In the genomic region with DNA sequence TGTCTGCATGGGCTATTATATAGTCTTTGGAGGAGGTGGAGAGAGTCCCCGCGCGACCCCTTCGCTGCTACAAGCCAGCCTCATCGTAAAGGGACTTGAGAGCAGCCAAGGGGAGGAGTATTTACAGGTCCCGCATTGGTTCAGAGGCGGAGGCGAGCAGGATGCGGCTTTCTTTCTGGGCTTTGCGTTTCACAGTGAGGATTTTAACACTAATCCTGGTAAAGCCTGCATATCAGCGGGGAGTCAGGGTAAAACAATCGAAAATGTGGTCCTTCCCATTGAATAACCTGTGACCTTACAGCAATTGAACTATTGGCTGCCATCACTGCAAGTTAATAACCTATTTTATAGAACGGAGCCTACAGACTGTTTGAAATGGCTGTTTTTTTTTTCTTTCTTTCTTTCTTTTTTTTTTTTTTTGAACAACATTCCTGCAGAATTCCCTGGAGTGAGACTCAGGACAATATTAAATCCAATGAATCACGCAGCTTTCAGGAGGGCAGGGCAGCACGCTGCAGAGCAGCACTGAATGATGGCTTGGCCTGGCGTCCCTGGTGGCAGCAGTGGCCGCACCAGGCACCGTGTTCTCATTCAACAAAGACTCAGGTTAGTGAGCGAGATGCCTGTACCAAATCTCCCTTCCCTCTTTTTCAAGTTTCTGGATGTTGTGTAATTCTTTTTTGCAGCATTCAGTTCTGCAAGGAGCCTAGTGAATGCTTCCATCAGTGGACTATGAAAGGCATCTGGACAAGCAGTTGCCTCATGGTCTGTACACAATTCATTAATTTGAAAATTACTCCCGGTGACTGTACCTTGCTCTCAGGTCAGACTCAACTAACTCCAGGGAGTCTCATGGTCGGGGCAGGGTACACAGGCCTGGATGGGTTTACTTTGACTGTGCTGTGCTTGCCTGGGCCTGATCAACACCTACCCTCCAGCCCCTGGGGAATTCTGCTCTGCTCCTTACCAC, we compare ENCODE assay signal across 15 cellular contexts. TPM values are rescaled to one million over a fixed set of nuclear protein-coding genes. Genes with fewer than 3 reads are reported as not detected.
DNase-seq lines count a peak whose midpoint lies in the region; ATAC-seq, FAIRE-seq and TF ChIP-seq lines count a peak whose summit lies in the region.
"Had no signal": no experiment of that assay in that cellular context is flagged by ENCODE, and none has a peak within 500 bp of the region (broad histone marks: within the 10 kb centered on the region; RNA-seq: fewer than 3 reads in every experiment).

No MANE protein-coding gene starts in this region.

- H3K9me3 Mint-ChIP-seq in activated T-helper 2 cell treated with anti-CD3 and anti-CD28 coated beads, Interferon-gamma antibody, Interleukin-2, Interleukin-4, amounts not matched to agents 10 μg/mL and 5 μg/mL and 100 μg/mL, durations not matched to agents 14 hours and 24 hours and 36 hours: no peaks in the 10 kb centered on the region
- no peaks in the 10 kb centered on the region for H3K9me3 Mint-ChIP-seq in activated CD8-positive, alpha-beta T cell treated with anti-CD3 and anti-CD28 coated beads, Interleukin-2, amount 10 ng/mL, durations not matched to agents 7 days and 5 days (ENCODE audit: insufficient read depth)
- H3K9me3 Mint-ChIP-seq: stimulated activated naive CD8-positive, alpha-beta T cell treated with anti-CD3 and anti-CD28 coated beads, Interleukin-15, amount 100 ng/mL, for 72 hours had no signal

- H4K20me1 ChIP-seq in H1 (replicated peaks in 1 of 2; ENCODE audit: control insufficient read depth in 1 of 2, insufficient read depth in 2 of 2, low read length in 2 of 2): no peaks in the 10 kb centered on the region

- H3K9me3 ChIP-seq in NT2/D1 (ENCODE audit: insufficient read depth, low read length) (no peaks in the 10 kb centered on the region), H1 (ENCODE audit: insufficient read depth in 2 of 2, low read depth in 1 of 2, low read length in 1 of 2) (no peaks in the 10 kb centered on the region), mesenchymal stem cell (ENCODE audit: control insufficient read depth, low read length) (no peaks in the 10 kb centered on the region)
- H3K9me3 ChIP-seq: ovary had no signal

- no peak overlapping the region for H2BK15ac ChIP-seq in H1 (ENCODE audit: low read length)
- no peak overlapping the region for H2BK15ac ChIP-seq in mesenchymal stem cell (ENCODE audit: low read depth, poor library complexity, severe bottlenecking)

- H3K27ac ChIP-seq in H1 (ENCODE audit: low read depth, low read length) (no peak overlapping the region), mesenchymal stem cell (ENCODE audit: low read length, poor library complexity, severe bottlenecking) (no peak overlapping the region)
- H3K27ac ChIP-seq: ovary had no signal

- H2AFZ ChIP-seq in H1 (ENCODE audit: low read length) (0 out of 2 replicates have a peak overlapping the region, but pooled peaks have one; percentile 63), mesenchymal stem cell (ENCODE audit: low read depth, low read length) (no peak overlapping the region)

- peak overlapping the region; percentile 22 to 35; a peak in 3 of 4 replicates for H3K4me2 ChIP-seq in H1 (ENCODE audit: insufficient read depth in 1 of 2, low read depth in 2 of 2, low read length in 2 of 2)
- H3K4me2 ChIP-seq in mesenchymal stem cell (ENCODE audit: low read length, poor library complexity, severe bottlenecking): peak overlapping the region; percentile 62

- 45% methylated on average over 21 of the region's 21 CpGs; no CpG with 5 or more reads in 1 of the 2 experiments for WGBS in H1 (ENCODE audit: extremely low coverage in 1 of 2, insufficient coverage in 1 of 2, insufficient read length in 1 of 2, insufficient replicate concordance in 2 of 2, low coverage in 1 of 2, low lambda C conversion rate in 2 of 2, missing lambda C conversion rate in 1 of 2), 2 experiments
- 68% methylated on average over 20 of the region's 21 CpGs for WGBS in mesenchymal stem cell

- no peak for TF ChIP-seq POLR2A in H1 (IDR thresholded peaks at IDR 0.05; ENCODE audit: control extremely low read depth in 1 of 2, low read depth in 2 of 2, low read length in 2 of 2)

- H3K27me3 Mint-ChIP-seq in activated T-helper 2 cell treated with anti-CD3 and anti-CD28 coated beads, Interferon-gamma antibody, Interleukin-2, Interleukin-4, amounts not matched to agents 10 μg/mL and 5 μg/mL and 100 μg/mL, durations not matched to agents 14 hours and 24 hours and 36 hours (ENCODE audit: low read depth): peaks cover 18% of the 10 kb centered on the region
- peaks cover 17% of the 10 kb centered on the region for H3K27me3 Mint-ChIP-seq in activated CD8-positive, alpha-beta T cell treated with anti-CD3 and anti-CD28 coated beads, Interleukin-2, amount 10 ng/mL, durations not matched to agents 7 days and 5 days (ENCODE audit: low read depth)

- no peaks in the 10 kb centered on the region for H3K79me1 ChIP-seq in H1 (ENCODE audit: low read depth, low read length)
- H3K79me1 ChIP-seq in mesenchymal stem cell (replicated peaks; ENCODE audit: low read length, poor library complexity, severe bottlenecking): no peaks in the 10 kb centered on the region

- H3K4me1 Mint-ChIP-seq in activated T-helper 2 cell treated with anti-CD3 and anti-CD28 coated beads, Interferon-gamma antibody, Interleukin-2, Interleukin-4, amounts not matched to agents 10 μg/mL and 5 μg/mL and 100 μg/mL, durations not matched to agents 14 hours and 24 hours and 36 hours (ENCODE audit: low read depth): peaks cover 6% of the 10 kb centered on the region
- peaks cover 7% of the 10 kb centered on the region for H3K4me1 Mint-ChIP-seq in activated CD8-positive, alpha-beta T cell treated with anti-CD3 and anti-CD28 coated beads, Interleukin-2, amount 10 ng/mL, durations not matched to agents 7 days and 5 days (ENCODE audit: low read depth)

- no peaks in the 10 kb centered on the region; the same call in 1 of the 2 replicates for H3K23me2 ChIP-seq in H1 (ENCODE audit: low read depth, low read length)

- no peak overlapping the region for H2BK20ac ChIP-seq in H1 (ENCODE audit: low read length)

- H3K9ac ChIP-seq in NT2/D1 (ENCODE audit: insufficient read length, low read depth) (no peak overlapping the region), H1 (replicated peaks in 1 of 4; ENCODE audit: extremely low read depth in 1 of 4, low read depth in 3 of 4, low read length in 3 of 4) (no peak overlapping the region), mesenchymal stem cell (ENCODE audit: low read length) (peak overlapping the region; percentile 78)

- no peak overlapping the region for H3K56ac ChIP-seq in H1 (replicated peaks; ENCODE audit: insufficient read length, low read depth, low read length)

- TF ChIP-seq EP300 in H1 (IDR thresholded peaks at IDR 0.05; ENCODE audit: borderline replicate concordance in 1 of 2, low read depth in 2 of 2, low read length in 2 of 2): no peak

- no peak for ATAC-seq in GM18858 (IDR thresholded peaks at IDR 0.05; ENCODE audit: unreplicated experiment)
- ATAC-seq in activated CD8-positive, alpha-beta T cell treated with anti-CD3 and anti-CD28 coated beads, Interleukin-2, amount 10 ng/mL, durations not matched to agents 7 days and 5 days: no peak
- ATAC-seq: left lobe of liver had no signal

- H3K27me3 ChIP-seq in NT2/D1 (ENCODE audit: insufficient read depth, insufficient read length) (peaks cover 3% of the 10 kb centered on the region), H1 (replicated peaks in 1 of 4; ENCODE audit: control insufficient read depth in 3 of 4, extremely low read depth in 1 of 4, insufficient read depth in 3 of 4, low read length in 3 of 4) (no peaks in the 10 kb centered on the region; a peak in 3 of 7 replicates), mesenchymal stem cell (ENCODE audit: control insufficient read depth in 1 of 2, insufficient read depth in 1 of 2, low read length in 2 of 2) (peaks cover 0 to 5% of the 10 kb centered on the region in 2 experiments)
- H3K27me3 ChIP-seq: ovary had no signal

- H4K91ac ChIP-seq in H1 (replicated peaks; ENCODE audit: insufficient read length, low read length): no peak overlapping the region
- no peak overlapping the region for H4K91ac ChIP-seq in mesenchymal stem cell (ENCODE audit: low read length)

- no peak overlapping the region for H3K27ac Mint-ChIP-seq in activated T-helper 2 cell treated with anti-CD3 and anti-CD28 coated beads, Interferon-gamma antibody, Interleukin-2, Interleukin-4, amounts not matched to agents 10 μg/mL and 5 μg/mL and 100 μg/mL, durations not matched to agents 14 hours and 24 hours and 36 hours
- no peak overlapping the region for H3K27ac Mint-ChIP-seq in activated CD8-positive, alpha-beta T cell treated with anti-CD3 and anti-CD28 coated beads, Interleukin-2, amount 10 ng/mL, durations not matched to agents 7 days and 5 days

- H3K79me2 ChIP-seq in H1 (ENCODE audit: control insufficient read depth in 1 of 2, insufficient read depth in 2 of 2, low read length in 2 of 2): no peaks in the 10 kb centered on the region

- H4K5ac ChIP-seq in H1 (ENCODE audit: insufficient read length, low read depth, low read length): no peak overlapping the region

- no peaks in the 10 kb centered on the region for H3K36me3 ChIP-seq in NT2/D1 (ENCODE audit: insufficient read depth, insufficient read length, low read length)
- no peaks in the 10 kb centered on the region for H3K36me3 ChIP-seq in H1 (ENCODE audit: control insufficient read depth in 2 of 4, insufficient read depth in 4 of 4, low read length in 3 of 4)
- H3K36me3 ChIP-seq in mesenchymal stem cell (ENCODE audit: control insufficient read depth in 1 of 2, insufficient read depth in 2 of 2, low read depth in 1 of 2, low read length in 2 of 2): no peaks in the 10 kb centered on the region
- H3K36me3 ChIP-seq: ovary had no signal

- H3K36me3 Mint-ChIP-seq in activated T-helper 2 cell treated with anti-CD3 and anti-CD28 coated beads, Interferon-gamma antibody, Interleukin-2, Interleukin-4, amounts not matched to agents 10 μg/mL and 5 μg/mL and 100 μg/mL, durations not matched to agents 14 hours and 24 hours and 36 hours (ENCODE audit: low read depth): no peaks in the 10 kb centered on the region
- no peaks in the 10 kb centered on the region for H3K36me3 Mint-ChIP-seq in activated CD8-positive, alpha-beta T cell treated with anti-CD3 and anti-CD28 coated beads, Interleukin-2, amount 10 ng/mL, durations not matched to agents 7 days and 5 days (ENCODE audit: low read depth)

- H2BK5ac ChIP-seq in H1 (ENCODE audit: low read depth, low read length) (no peak overlapping the region), mesenchymal stem cell (ENCODE audit: low read depth, low read length, poor library complexity, severe bottlenecking) (no peak overlapping the region)

- H3K4ac ChIP-seq in H1 (replicated peaks; ENCODE audit: insufficient read length, low read depth, low read length): no peak overlapping the region
- H3K4ac ChIP-seq in mesenchymal stem cell (ENCODE audit: low read depth in 1 of 2, low read length in 2 of 2): no peak overlapping the region

- peak in 1 of 3 experiments; percentile 10; a peak in 1 of 4 replicates for TF ChIP-seq CTCF in H1 (IDR thresholded peaks at IDR 0.05; ENCODE audit: control extremely low read depth in 1 of 3, insufficient read depth in 1 of 3, low read depth in 1 of 3, low read length in 3 of 3)

- H2BK120ac ChIP-seq in H1 (replicated peaks; ENCODE audit: low read depth, low read length) (no peak overlapping the region), mesenchymal stem cell (ENCODE audit: low read depth, low read length) (no peak overlapping the region)

- POLR2A ChIA-PET in H1 (lab: Charles Lee; ENCODE audit: partially characterized antibody): no interaction called here
- POLR2A ChIA-PET in activated CD8-positive, alpha-beta T cell treated with anti-CD3 and anti-CD28 coated beads, Interleukin-2, amount 10 ng/mL, durations not matched to agents 7 days and 5 days (lab: Charles Lee): no interaction called here

- intact Hi-C loops in activated T-helper 2 cell treated with anti-CD3 and anti-CD28 coated beads, Interferon-gamma antibody, Interleukin-2, Interleukin-4, amounts not matched to agents 10 μg/mL and 5 μg/mL and 100 μg/mL, durations not matched to agents 14 hours and 24 hours and 36 hours (cut with micrococcal nuclease): loop anchor here (5.0 kb wide), 1 partner anchor 200 kb away; the partner anchor contains the start of gene PTGR3

- H3K4me1 ChIP-seq in NT2/D1 (ENCODE audit: insufficient read depth, insufficient read length): no peaks in the 10 kb centered on the region
- peaks cover 0 to 13% (median 7%) of the 10 kb centered on the region in 4 experiments; a peak in 6 of 7 replicates for H3K4me1 ChIP-seq in H1 (replicated peaks in 1 of 4; ENCODE audit: control insufficient read depth in 3 of 4, insufficient read depth in 4 of 4, low read length in 3 of 4)
- H3K4me1 ChIP-seq in mesenchymal stem cell (ENCODE audit: control insufficient read depth, insufficient read depth, low read depth, low read length): peaks cover 11% of the 10 kb centered on the region

- no peak overlapping the region; the same call in 1 of the 2 replicates for H2AK5ac ChIP-seq in H1 (ENCODE audit: low read depth, low read length)
- H2AK5ac ChIP-seq in mesenchymal stem cell (ENCODE audit: low read length, severe bottlenecking): no peak overlapping the region

- H3K4me3 ChIP-seq in NT2/D1 (ENCODE audit: insufficient read length, low read depth) (no peak overlapping the region), H1 (ENCODE audit: extremely low read depth in 1 of 4, insufficient read depth in 2 of 4, low read depth in 3 of 4, low read length in 4 of 4) (peak overlapping the region in 2 of 4 experiments; percentile 4 to 11; a peak in 2 of 8 replicates), mesenchymal stem cell (ENCODE audit: insufficient read depth in 1 of 2, low read depth in 1 of 2, low read length in 2 of 2) (peak overlapping the region in 1 of 2 experiments; percentile 63)
- H3K4me3 ChIP-seq: ovary had no signal

- no peak overlapping the region for H3K23ac ChIP-seq in H1 (ENCODE audit: insufficient read length)
- H3K23ac ChIP-seq in mesenchymal stem cell (ENCODE audit: low read length in 2 of 2): no peak overlapping the region

- H3K4me3 Mint-ChIP-seq in activated T-helper 2 cell treated with anti-CD3 and anti-CD28 coated beads, Interferon-gamma antibody, Interleukin-2, Interleukin-4, amounts not matched to agents 10 μg/mL and 5 μg/mL and 100 μg/mL, durations not matched to agents 14 hours and 24 hours and 36 hours (ENCODE audit: low read depth): no peak overlapping the region
- no peak overlapping the region for H3K4me3 Mint-ChIP-seq in activated CD8-positive, alpha-beta T cell treated with anti-CD3 and anti-CD28 coated beads, Interleukin-2, amount 10 ng/mL, durations not matched to agents 7 days and 5 days
- H3K4me3 Mint-ChIP-seq: stimulated activated naive CD8-positive, alpha-beta T cell treated with anti-CD3 and anti-CD28 coated beads, Interleukin-15, amount 100 ng/mL, for 72 hours had no signal

- no peak overlapping the region for H3K14ac ChIP-seq in H1 (ENCODE audit: insufficient read length)
- no peak overlapping the region for H3K14ac ChIP-seq in mesenchymal stem cell (ENCODE audit: low read length in 2 of 2)

- H3K18ac ChIP-seq in H1 (ENCODE audit: extremely low read depth, low read length): no peak overlapping the region
- H3K18ac ChIP-seq in mesenchymal stem cell (ENCODE audit: low read depth in 1 of 2, low read length in 2 of 2): no peak overlapping the region

- H2BK12ac ChIP-seq in H1 (ENCODE audit: low read depth, low read length) (0 out of 2 replicates have a peak overlapping the region, but pooled peaks have one; percentile 23), mesenchymal stem cell (ENCODE audit: low read length in 2 of 2) (no peak overlapping the region)

- FAIRE-seq in H1 (lab: Jason Lieb, UNC): peak; percentile 66
- FAIRE-seq: endothelial cell of umbilical vein had no signal

- DNase-seq in ACHN (peak; percentile 32), NT2/D1 (ENCODE audit: low read depth, low spot score) (peak; percentile 51), H1 (ENCODE audit: low read depth in 1 of 2, low spot score in 2 of 2) (peak in 1 of 2 experiments; percentile 23), mesenchymal stem cell (peak; percentile 16), middle frontal gyrus (ENCODE audit: extremely low spot score, low spot score) (no peak)
- no peak for DNase-seq in activated T-helper 2 cell treated with anti-CD3 and anti-CD28 coated beads, Interferon-gamma antibody, Interleukin-2, Interleukin-4, amounts not matched to agents 10 μg/mL and 5 μg/mL and 100 μg/mL, durations not matched to agents 14 hours and 24 hours and 36 hours (ENCODE audit: low spot score)
- no peak for DNase-seq in activated CD8-positive, alpha-beta T cell treated with anti-CD3 and anti-CD28 coated beads, Interleukin-2, amount 10 ng/mL, durations not matched to agents 7 days and 5 days
- DNase-seq: DMS79 treated with DMSO at 0.1 percent for 48 hours; ovary; stimulated activated naive CD8-positive, alpha-beta T cell treated with anti-CD3 and anti-CD28 coated beads, Interleukin-15, amount 100 ng/mL, for 72 hours; T-helper 2 cell had no signal

- H4K8ac ChIP-seq in H1 (ENCODE audit: extremely low read depth, insufficient read depth, low read length): peak overlapping the region; percentile 58
- no peak overlapping the region for H4K8ac ChIP-seq in mesenchymal stem cell (ENCODE audit: low read length)

- CTCF ChIA-PET in H1 (lab: Charles Lee; ENCODE audit: partially characterized antibody): no interaction called here
- CTCF ChIA-PET in activated CD8-positive, alpha-beta T cell treated with anti-CD3 and anti-CD28 coated beads, Interleukin-2, amount 10 ng/mL, durations not matched to agents 7 days and 5 days (lab: Charles Lee): no interaction called here

- no peak for TF ChIP-seq RAD21 in H1 (IDR thresholded peaks at IDR 0.05 in 1 of 2, conservative IDR thresholded peaks at IDR 0.05 in 1 of 2; ENCODE audit: low read depth in 2 of 2, low read length in 2 of 2)

- in situ Hi-C loops in ACHN (cut with HindIII; ENCODE audit: low pct_ligation_motif_present, low pct_unique_long_range_greater_than_20kb, low sequenced_read_pairs): no loop called here

RNA-seq across cellular contexts. Expression of gene SMIM21, which starts 19.8 kb away (rescaled TPM):
- not detected in 2 replicates for total RNA-seq in H1 (2021; fragmentation: NEBNext Ultra II Directional; extraction: Animal tissue kit (Norgen Biotek cat#: 25700))
- polyA plus RNA-seq in H1 (2011; rRNA removed): not detected in 2 replicates
- not detected for polyA plus RNA-seq in H1 (2011; cell fraction: cytosol; rRNA removed)
- polyA plus RNA-seq in H1 (2011; cell fraction: nucleus; rRNA removed): not detected
- not detected in 4 replicates for polyA plus RNA-seq in H1 (2012, experiment 1 of 2)
- polyA plus RNA-seq in H1 (2012, experiment 2 of 2): not detected
- polyA plus RNA-seq in H1 (2013, experiment 1 of 2): not detected
- polyA plus RNA-seq in H1 (2013, experiment 2 of 2): not detected
- not detected in 2 replicates for polyA minus RNA-seq in H1 (2011; rRNA and poly(A)+ RNA removed)
- not detected for polyA minus RNA-seq in H1 (2011; cell fraction: cytosol; rRNA and poly(A)+ RNA removed)
- polyA minus RNA-seq in H1 (2011; cell fraction: nucleus; rRNA and poly(A)+ RNA removed): not detected
- not detected for polyA plus RNA-seq in mesenchymal stem cell (2013, experiment 1 of 2)
- not detected for polyA plus RNA-seq in mesenchymal stem cell (2013, experiment 2 of 2)
- total RNA-seq in activated T-helper 2 cell treated with anti-CD3 and anti-CD28 coated beads, Interferon-gamma antibody, Interleukin-2, Interleukin-4, amounts not matched to agents 10 μg/mL and 5 μg/mL and 100 μg/mL, durations not matched to agents 14 hours and 24 hours and 36 hours: not detected in 2 replicates
- not detected for total RNA-seq in activated CD8-positive, alpha-beta T cell treated with anti-CD3 and anti-CD28 coated beads, Interleukin-2, amount 10 ng/mL, durations not matched to agents 7 days and 5 days
- total RNA-seq: endothelial cell of umbilical vein, HT1080, left lobe of liver, ovary had no signal
- polyA plus RNA-seq: endothelial cell of umbilical vein, ovary had no signal

Comparison
In these comparisons a context has a peak if more than half of its experiments do, and no peak if none do; other contexts are left out.
1. DNase-seq: peak in ACHN (single experiment), NT2/D1 (single experiment) and mesenchymal stem cell (single experiment); none in activated T-helper 2 cell treated with anti-CD3 and anti-CD28 coated beads, Interferon-gamma antibody, Interleukin-2, Interleukin-4, amounts not matched to agents 10 μg/mL and 5 μg/mL and 100 μg/mL, durations not matched to agents 14 hours and 24 hours and 36 hours (single experiment), middle frontal gyrus (single experiment) and activated CD8-positive, alpha-beta T cell treated with anti-CD3 and anti-CD28 coated beads, Interleukin-2, amount 10 ng/mL, durations not matched to agents 7 days and 5 days (single experiment).